Comparison of ENCODE assay signal across 1 cellular context in genomic region chr19:4638828-4639530, GRCh38.
TF ChIP-seq lines count a peak whose summit lies in the region.

TNFAIP8L1 (plus strand) TSS chr19:4639516; CDS start chr19:4651870, 12,354 bp downstream.

TF ChIP-seq in H1, 55 proteins besides CTCF, POLR2A, EP300 and RAD21 (continued from another document):
- TF ChIP-seq MAX (IDR thresholded peaks at IDR 0.05): peak; percentile 72
- no peak for TF ChIP-seq JUND (IDR thresholded peaks at IDR 0.05; ENCODE audit: low read length)
- TF ChIP-seq TCF12 (IDR thresholded peaks at IDR 0.05; ENCODE audit: low read depth, low read length): no peak
- TF ChIP-seq KDM1A (IDR thresholded peaks at IDR 0.05; ENCODE audit: borderline replicate concordance, low read length): peak; percentile 76; the same call in 1 of the 2 replicates
- no peak for TF ChIP-seq RFX5 (IDR thresholded peaks at IDR 0.05; ENCODE audit: borderline replicate concordance, low read depth, low read length)
- no peak for TF ChIP-seq KDM5A (IDR thresholded peaks at IDR 0.05; ENCODE audit: low read length)
- no peak for TF ChIP-seq CTBP2 (IDR thresholded peaks at IDR 0.05; ENCODE audit: borderline replicate concordance, insufficient read depth, insufficient read length, low read length)
- peak; percentile 55; the same call in 1 of the 2 replicates for TF ChIP-seq USF2 (IDR thresholded peaks at IDR 0.05; ENCODE audit: low read length)
- 0 out of 4 replicates have a peak, but pooled peaks of 1 of the 2 experiments have one; percentile 40 for TF ChIP-seq SIN3A (conservative IDR thresholded peaks at IDR 0.05 in 1 of 2, IDR thresholded peaks at IDR 0.05 in 1 of 2; ENCODE audit: low read depth in 1 of 2, low read length in 2 of 2)
- TF ChIP-seq SUZ12 (IDR thresholded peaks at IDR 0.05; ENCODE audit: low read length): no peak
- no peak for TF ChIP-seq SIX5 (IDR thresholded peaks at IDR 0.05; ENCODE audit: low read depth, low read length)
- TF ChIP-seq SP1 (IDR thresholded peaks at IDR 0.05; ENCODE audit: low read depth, low read length): peak; percentile 76; the same call in 1 of the 2 replicates
- TF ChIP-seq TAF7 (optimal IDR thresholded peaks at IDR 0.05; ENCODE audit: borderline replicate concordance, low read depth, low read length): no peak
- peak; percentile 37; the same call in 1 of the 2 replicates for TF ChIP-seq TAF1 (IDR thresholded peaks at IDR 0.05; ENCODE audit: low read depth, low read length)
- TF ChIP-seq CHD2 (IDR thresholded peaks at IDR 0.05; ENCODE audit: low read length): peak; percentile 68; the same call in 1 of the 2 replicates
- no peak for TF ChIP-seq CBX5 (IDR thresholded peaks at IDR 0.05; ENCODE audit: low read depth, low read length)
- TF ChIP-seq ASH2L (IDR thresholded peaks at IDR 0.05; ENCODE audit: low read length): no peak
- TF ChIP-seq ZNF274 (IDR thresholded peaks at IDR 0.05; ENCODE audit: borderline replicate concordance, extremely low read depth, low read length): no peak
- 0 out of 2 replicates have a peak, but pooled peaks have one; percentile 27 for TF ChIP-seq TBP (IDR thresholded peaks at IDR 0.05; ENCODE audit: low read depth, low read length)
- no peak for TF ChIP-seq NRF1 (IDR thresholded peaks at IDR 0.05; ENCODE audit: low read depth, low read length)
- TF ChIP-seq GTF2F1 (IDR thresholded peaks at IDR 0.05; ENCODE audit: borderline replicate concordance, low read depth, low read length): no peak
- TF ChIP-seq ATF3 (IDR thresholded peaks at IDR 0.05; ENCODE audit: insufficient read depth, low read depth, low read length): no peak
- no peak for TF ChIP-seq HDAC6 (IDR thresholded peaks at IDR 0.05; ENCODE audit: low read depth, low read length)
- TF ChIP-seq EZH2 (IDR thresholded peaks at IDR 0.05; ENCODE audit: low read depth, low read length, severe bottlenecking): no peak
- peak; percentile 51 for TF ChIP-seq SP2 (IDR thresholded peaks at IDR 0.05; ENCODE audit: low read length)
- TF ChIP-seq SP4 (IDR thresholded peaks at IDR 0.05; ENCODE audit: low read length): no peak
- no peak for TF ChIP-seq SRF (IDR thresholded peaks at IDR 0.05; ENCODE audit: low read depth, low read length)
- TF ChIP-seq RNF2 (IDR thresholded peaks at IDR 0.05; ENCODE audit: borderline replicate concordance, low read depth, low read length, missing control alignments, poor library complexity, severe bottlenecking): no peak
- no peak for TF ChIP-seq GABPA (IDR thresholded peaks at IDR 0.05; ENCODE audit: borderline replicate concordance, insufficient read depth, low read length)
- peak in 1 of 2 experiments; percentile 64; a peak in 1 of 4 replicates for TF ChIP-seq HDAC2 (IDR thresholded peaks at IDR 0.05; ENCODE audit: borderline replicate concordance in 1 of 2, low read depth in 2 of 2, low read length in 2 of 2)
- no peak for TF ChIP-seq FOSL1 (IDR thresholded peaks at IDR 0.05; ENCODE audit: insufficient read depth, low read depth, low read length)
- TF ChIP-seq CHD1 (IDR thresholded peaks at IDR 0.05; ENCODE audit: low read depth, low read length): no peak
- no peak for TF ChIP-seq BRCA1 (IDR thresholded peaks at IDR 0.05; ENCODE audit: low read depth, low read length)
- no peak; the same call in 1 of the 2 replicates for TF ChIP-seq BACH1 (IDR thresholded peaks at IDR 0.05; ENCODE audit: low read length)
- TF ChIP-seq SAP30 (IDR thresholded peaks at IDR 0.05; ENCODE audit: insufficient read depth, insufficient replicate concordance, low read length): no peak
- TF ChIP-seq CHD7 (IDR thresholded peaks at IDR 0.05; ENCODE audit: insufficient replicate concordance, low read length): no peak
- TF ChIP-seq POU5F1 (IDR thresholded peaks at IDR 0.05; ENCODE audit: low read depth, low read length): 0 out of 2 replicates have a peak, but pooled peaks have one; percentile 16
- peak; percentile 42; the same call in 1 of the 2 replicates for TF ChIP-seq PHF8 (conservative IDR thresholded peaks at IDR 0.05; ENCODE audit: low read depth, low read length)
- no peak for TF ChIP-seq ATF2 (IDR thresholded peaks at IDR 0.05; ENCODE audit: low read length)
- TF ChIP-seq CREB1 (IDR thresholded peaks at IDR 0.05): no peak
- no peak for TF ChIP-seq MAFK (IDR thresholded peaks at IDR 0.05; ENCODE audit: low read depth, low read length)
- TF ChIP-seq JUN (IDR thresholded peaks at IDR 0.05; ENCODE audit: low read depth, low read length): no peak
- 0 out of 2 replicates have a peak, but pooled peaks have one; percentile 47 for TF ChIP-seq RBBP5 (IDR thresholded peaks at IDR 0.05; ENCODE audit: borderline replicate concordance, low read depth, low read length)
- no peak for TF ChIP-seq RXRA (IDR thresholded peaks at IDR 0.05; ENCODE audit: insufficient read depth, low read depth, low read length)
- peak; percentile 91 for TF ChIP-seq EGR1 (IDR thresholded peaks at IDR 0.05; ENCODE audit: borderline replicate concordance, low read depth, low read length)
- TF ChIP-seq CEBPB (IDR thresholded peaks at IDR 0.05; ENCODE audit: low read depth, low read length): no peak
- TF ChIP-seq KDM4A (IDR thresholded peaks at IDR 0.05; ENCODE audit: low read depth, low read length, severe bottlenecking): no peak
- TF ChIP-seq POLR2AphosphoS5 (IDR thresholded peaks at IDR 0.05; ENCODE audit: low read depth, low read length): no peak
- peak; percentile 23 for TF ChIP-seq NANOG (IDR thresholded peaks at IDR 0.05; ENCODE audit: insufficient read depth, low read depth, low read length, poor library complexity, severe bottlenecking)
